1 cellular context compared by ENCODE assay signal in the genomic region with DNA sequence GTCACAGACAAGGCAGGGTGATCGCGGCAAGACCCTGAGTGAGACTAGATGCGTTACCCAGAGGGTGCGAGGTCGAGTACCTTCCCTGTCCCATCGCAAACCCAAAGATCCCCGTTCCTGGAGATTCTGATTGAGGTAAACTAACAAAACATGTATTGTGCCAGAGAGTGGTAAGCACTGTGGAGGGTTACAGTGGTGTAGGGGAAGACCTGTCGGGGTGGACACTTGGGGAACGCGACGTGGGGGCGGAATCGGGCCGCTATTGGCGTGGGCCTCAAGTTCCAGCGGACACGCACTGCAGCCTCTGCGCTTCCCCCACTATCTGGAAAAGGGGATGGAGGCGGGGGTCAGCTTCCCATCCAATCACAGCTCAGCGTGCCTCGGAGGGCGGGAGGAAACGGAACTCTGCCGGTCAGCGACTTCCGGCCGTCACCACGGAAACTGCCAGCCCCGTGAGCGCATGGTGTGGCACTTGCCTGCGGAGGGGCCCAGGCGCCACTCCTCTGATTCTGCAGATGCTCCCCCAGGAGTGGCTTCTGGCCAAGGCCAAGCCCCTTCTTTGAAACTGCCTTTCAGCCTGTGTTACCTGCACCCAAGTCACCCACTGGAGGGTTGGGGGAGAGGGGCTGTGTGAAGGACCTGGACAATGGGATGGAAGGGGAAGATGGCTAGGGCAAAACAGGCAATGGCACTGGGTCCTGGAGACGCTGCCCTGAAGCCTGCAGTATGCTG.
A peak's percentile ranks its signal among the peaks of the same experiment; 100 is the strongest.
TF ChIP-seq lines count a peak whose summit lies in the region.

No MANE protein-coding gene starts in this region.

TF ChIP-seq in HEK293, 187 proteins besides CTCF, POLR2A, EP300 and RAD21 (continued from another document and continues in another):
- TF ChIP-seq ZNF292 (tag by site-specific recombination; IDR thresholded peaks at IDR 0.05; ENCODE audit: borderline replicate concordance, low read depth) (no peak), ZNF747 (tag by site-specific recombination; IDR thresholded peaks at IDR 0.05) (no peak), ZNF416 (tag by site-specific recombination; IDR thresholded peaks at IDR 0.05) (no peak), IKZF3 (tag by site-specific recombination; IDR thresholded peaks at IDR 0.05) (no peak; the same call in 1 of the 2 replicates), ZNF626 (tag by site-specific recombination; IDR thresholded peaks at IDR 0.05) (no peak), YY2 (tag by site-specific recombination; IDR thresholded peaks at IDR 0.05) (peak; percentile 65; the same call in 1 of the 2 replicates), ZSCAN23 (tag by site-specific recombination; IDR thresholded peaks at IDR 0.05) (no peak), ZNF423 (tag by site-specific recombination; IDR thresholded peaks at IDR 0.05) (no peak), ZNF768 (tag by site-specific recombination; IDR thresholded peaks at IDR 0.05) (0 out of 2 replicates have a peak, but pooled peaks have one; percentile 37), SCRT2 (tag by site-specific recombination; IDR thresholded peaks at IDR 0.05) (no peak), ZNF223 (tag by site-specific recombination; IDR thresholded peaks at IDR 0.05) (no peak), ZNF302 (tag by site-specific recombination; IDR thresholded peaks at IDR 0.05; ENCODE audit: low read depth) (no peak), BCL11A (tag by site-specific recombination; IDR thresholded peaks at IDR 0.05; ENCODE audit: low read depth) (peak; percentile 58; the same call in 1 of the 2 replicates), GLIS2 (tag by site-specific recombination; IDR thresholded peaks at IDR 0.05) (peak; percentile 79), ZNF221 (tag by site-specific recombination; IDR thresholded peaks at IDR 0.05; ENCODE audit: borderline replicate concordance) (no peak), ZNF660 (tag by site-specific recombination; IDR thresholded peaks at IDR 0.05) (peak; percentile 39; the same call in 1 of the 2 replicates), ZNF391 (tag by site-specific recombination; IDR thresholded peaks at IDR 0.05; ENCODE audit: borderline replicate concordance, low read depth) (peak; percentile 66; the same call in 1 of the 2 replicates), ZIC2 (tag by site-specific recombination; IDR thresholded peaks at IDR 0.05) (no peak), RBAK (tag by site-specific recombination; IDR thresholded peaks at IDR 0.05) (no peak), ZNF350 (tag by site-specific recombination; IDR thresholded peaks at IDR 0.05) (no peak), ZNF341 (tag by site-specific recombination; IDR thresholded peaks at IDR 0.05; ENCODE audit: low read depth) (no peak), SETDB1 (IDR thresholded peaks at IDR 0.05; ENCODE audit: insufficient read length, low read length) (no peak), ZNF394 (tag by site-specific recombination; IDR thresholded peaks at IDR 0.05; ENCODE audit: borderline replicate concordance) (no peak; the same call in 1 of the 2 replicates), YY1 (tag by site-specific recombination; IDR thresholded peaks at IDR 0.05) (no peak; the same call in none of the 2 replicates), TSHZ1 (tag by site-specific recombination; IDR thresholded peaks at IDR 0.05; ENCODE audit: borderline replicate concordance) (no peak), ZNF362 (tag by site-specific recombination; IDR thresholded peaks at IDR 0.05) (no peak), ZEB2 (tag by site-specific recombination; IDR thresholded peaks at IDR 0.05) (0 out of 2 replicates have a peak, but pooled peaks have one; percentile 61), ZNF248 (tag by site-specific recombination; IDR thresholded peaks at IDR 0.05) (no peak), ZNF488 (tag by site-specific recombination; IDR thresholded peaks at IDR 0.05) (no peak), ZFHX2 (tag by site-specific recombination; conservative IDR thresholded peaks at IDR 0.05) (peak; percentile 91), ZNF426 (tag by site-specific recombination; IDR thresholded peaks at IDR 0.05) (no peak), MEIS1 (CRISPR knock-in tag; IDR thresholded peaks at IDR 0.05; ENCODE audit: borderline replicate concordance) (no peak), ZNF121 (tag by site-specific recombination; IDR thresholded peaks at IDR 0.05) (no peak), ZNF610 (tag by site-specific recombination; IDR thresholded peaks at IDR 0.05; ENCODE audit: borderline replicate concordance) (0 out of 2 replicates have a peak, but pooled peaks have one; percentile 18), ZNF23 (tag by site-specific recombination; IDR thresholded peaks at IDR 0.05; ENCODE audit: borderline replicate concordance) (no peak), ZNF792 (tag by site-specific recombination; IDR thresholded peaks at IDR 0.05) (0 out of 2 replicates have a peak, but pooled peaks have one; percentile 57), BCL6B (tag by site-specific recombination; IDR thresholded peaks at IDR 0.05) (no peak), ZNF76 (tag by site-specific recombination; IDR thresholded peaks at IDR 0.05; ENCODE audit: borderline replicate concordance, low read depth) (no peak; the same call in 1 of the 2 replicates), ZNF621 (tag by site-specific recombination; IDR thresholded peaks at IDR 0.05) (no peak), ZNF335 (tag by site-specific recombination; conservative IDR thresholded peaks at IDR 0.05) (peak; percentile 72), MYNN (tag by site-specific recombination; IDR thresholded peaks at IDR 0.05; ENCODE audit: borderline replicate concordance) (no peak), TCF7L2 (IDR thresholded peaks at IDR 0.05; ENCODE audit: borderline replicate concordance, low read depth, low read length) (no peak), ZFP3 (tag by site-specific recombination; IDR thresholded peaks at IDR 0.05; ENCODE audit: low read depth) (no peak), ZNF146 (tag by site-specific recombination; IDR thresholded peaks at IDR 0.05) (no peak), HOXD13 (CRISPR knock-in tag; IDR thresholded peaks at IDR 0.05; ENCODE audit: borderline replicate concordance) (no peak), ZNF600 (tag by site-specific recombination; IDR thresholded peaks at IDR 0.05) (no peak), ZNF239 (tag by site-specific recombination; IDR thresholded peaks at IDR 0.05) (peak; percentile 35; the same call in 1 of the 2 replicates), GLI4 (tag by site-specific recombination; IDR thresholded peaks at IDR 0.05) (peak; percentile 84; the same call in 1 of the 2 replicates), SCRT1 (tag by site-specific recombination; IDR thresholded peaks at IDR 0.05; ENCODE audit: borderline replicate concordance) (no peak), ZNF701 (tag by site-specific recombination; IDR thresholded peaks at IDR 0.05) (no peak), ZXDB (tag by site-specific recombination; IDR thresholded peaks at IDR 0.05) (peak; percentile 89), PRDM4 (tag by site-specific recombination; IDR thresholded peaks at IDR 0.05) (peak; percentile 40), PRDM1 (tag by site-specific recombination; IDR thresholded peaks at IDR 0.05) (no peak), ZNF133 (tag by site-specific recombination; IDR thresholded peaks at IDR 0.05) (0 out of 2 replicates have a peak, but pooled peaks have one; percentile 16), ZNF624 (tag by site-specific recombination; IDR thresholded peaks at IDR 0.05) (no peak), KLF9 (tag by site-specific recombination; IDR thresholded peaks at IDR 0.05; ENCODE audit: low read depth) (peak; percentile 63), ZNF114 (tag by site-specific recombination; IDR thresholded peaks at IDR 0.05) (no peak), ZNF48 (tag by site-specific recombination; IDR thresholded peaks at IDR 0.05) (no peak), ZNF560 (tag by site-specific recombination; IDR thresholded peaks at IDR 0.05; ENCODE audit: borderline replicate concordance) (no peak), ZNF311 (tag by site-specific recombination; IDR thresholded peaks at IDR 0.05; ENCODE audit: borderline replicate concordance) (no peak), ZNF596 (tag by site-specific recombination; IDR thresholded peaks at IDR 0.05) (no peak)
- TF ChIP-seq, protein P1, sequence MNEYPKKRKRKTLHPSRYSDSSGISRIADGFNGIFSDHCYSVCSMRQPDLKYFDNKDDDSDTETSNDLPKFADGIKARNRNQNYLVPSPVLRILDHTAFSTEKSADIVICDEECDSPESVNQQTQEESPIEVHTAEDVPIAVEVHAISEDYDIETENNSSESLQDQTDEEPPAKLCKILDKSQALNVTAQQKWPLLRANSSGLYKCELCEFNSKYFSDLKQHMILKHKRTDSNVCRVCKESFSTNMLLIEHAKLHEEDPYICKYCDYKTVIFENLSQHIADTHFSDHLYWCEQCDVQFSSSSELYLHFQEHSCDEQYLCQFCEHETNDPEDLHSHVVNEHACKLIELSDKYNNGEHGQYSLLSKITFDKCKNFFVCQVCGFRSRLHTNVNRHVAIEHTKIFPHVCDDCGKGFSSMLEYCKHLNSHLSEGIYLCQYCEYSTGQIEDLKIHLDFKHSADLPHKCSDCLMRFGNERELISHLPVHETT (tag by site-specific recombination; IDR thresholded peaks at IDR 0.05), result 0 out of 2 replicates have a peak, but pooled peaks have one; percentile 69
